In genomic region chr12:79295572-79295971, GRCh38 we compare ENCODE assay signal across 38 cellular contexts.
"Had no signal": no experiment of that assay in that cellular context is flagged by ENCODE, and none has a peak within 500 bp of the region (broad histone marks: within the 10 kb centered on the region; RNA-seq: fewer than 3 reads in every experiment).

No MANE protein-coding gene starts in this region.

- H3K9me3 ChIP-seq: adrenal gland, body of pancreas, breast epithelium had no signal

- FAIRE-seq: astrocyte, TTC549 had no signal

- DNase-seq: activated B cell treated with CpG ODN at 0.5 μM for 24 hours; activated CD4-positive, alpha-beta memory T cell treated with anti-CD3 and anti-CD28 coated beads for 36 hours; activated CD4-positive, alpha-beta T cell treated with anti-CD3 and anti-CD28 coated beads for 4 hours; activated CD4-positive, alpha-beta T cell treated with anti-CD3 and anti-CD28 coated beads, Interleukin-2, amount 10 ng/mL, durations not matched to agents 24 days and 14 days; activated CD4-positive, alpha-beta T cell treated with anti-CD3 and anti-CD28 coated beads, Interleukin-2, amount 50 U/mL, for 1 hour; activated CD4-positive, alpha-beta T cell treated with anti-CD3 and anti-CD28 coated beads, Interleukin-2, amount 50 U/mL, for 4 hours; activated CD4-positive, CD25-positive, alpha-beta regulatory T cell treated with anti-CD3 and anti-CD28 coated beads, Interleukin-2, amount 50 U/mL, for 72 hours; activated CD8-positive, alpha-beta memory T cell treated with anti-CD3 and anti-CD28 coated beads, Interleukin-2, amount 50 U/mL, for 4 hours; activated CD8-positive, alpha-beta T cell treated with anti-CD3 and anti-CD28 coated beads for 36 hours; activated effector memory CD4-positive, alpha-beta T cell treated with anti-CD3 and anti-CD28 coated beads, Interleukin-2, amount 50 U/mL, for 16 hours; activated gamma-delta T cell treated with Interleukin-2 at 50 U/mL for 16 hours; activated naive CD4-positive, alpha-beta T cell; activated naive CD4-positive, alpha-beta T cell treated with anti-CD3 and anti-CD28 coated beads for 36 hours; activated naive CD4-positive, alpha-beta T cell treated with anti-CD3 and anti-CD28 coated beads, Interleukin-2, amount 50 U/mL, for 16 hours; activated naive CD8-positive, alpha-beta T cell treated with anti-CD3 and anti-CD28 coated beads, Interleukin-2, amount 10 ng/mL, durations not matched to agents 7 days and 5 days; activated naive CD8-positive, alpha-beta T cell treated with anti-CD3 and anti-CD28 coated beads, Interleukin-2, amount 50 U/mL, for 24 hours; activated T-cell treated with anti-CD3 and anti-CD28 coated beads for 4 hours; activated T-cell treated with anti-CD3 and anti-CD28 coated beads, Interleukin-2, amount 50 U/mL, for 1 hour; activated T-cell treated with anti-CD3 and anti-CD28 coated beads, Interleukin-2, amount 50 U/mL, for 4 hours; activated T-cell treated with anti-CD3 and anti-CD28 coated beads, Interleukin-2, amount 50 U/mL, for 72 hours; adrenal gland; amniotic stem cell; aorta; body of pancreas; brain microvascular endothelial cell; central memory CD4-positive, alpha-beta T cell; T-helper 1 cell; T-helper 2 cell; T-helper 9 cell had no signal

- H3K36me3 ChIP-seq: adrenal gland, brain microvascular endothelial cell, breast epithelium had no signal

- H3K4me1 Mint-ChIP-seq: activated B cell treated with CpG ODN at 0.5 μM for 24 hours; activated CD4-positive, alpha-beta T cell treated with anti-CD3 and anti-CD28 coated beads, Interleukin-2, amount 10 ng/mL, durations not matched to agents 24 days and 14 days; activated naive CD8-positive, alpha-beta T cell treated with anti-CD3 and anti-CD28 coated beads, Interleukin-2, amount 10 ng/mL, durations not matched to agents 7 days and 5 days; activated naive CD8-positive, alpha-beta T cell treated with anti-CD3 and anti-CD28 coated beads, Interleukin-2, amount 50 U/mL, for 24 hours; activated T-helper 17 cell treated with anti-CD3 and anti-CD28 coated beads, Interleukin-2, amount 50 U/mL, for 72 hours had no signal

- H3K4me1 ChIP-seq: adrenal gland, body of pancreas, breast epithelium had no signal

- H3K27ac ChIP-seq: adrenal gland, body of pancreas, brain microvascular endothelial cell, breast epithelium, VCaP had no signal

- H3K36me3 Mint-ChIP-seq: activated CD4-positive, alpha-beta memory T cell treated with anti-CD3 and anti-CD28 coated beads for 36 hours; activated naive CD8-positive, alpha-beta T cell; activated naive CD8-positive, alpha-beta T cell treated with anti-CD3 and anti-CD28 coated beads, Interleukin-2, amount 10 ng/mL, durations not matched to agents 7 days and 5 days had no signal

- H3K4me3 ChIP-seq: adrenal gland, body of pancreas, breast epithelium had no signal

- H3K27ac Mint-ChIP-seq: activated B cell treated with CpG ODN at 0.5 μM for 24 hours; activated CD4-positive, alpha-beta memory T cell treated with anti-CD3 and anti-CD28 coated beads for 36 hours; activated CD4-positive, alpha-beta T cell treated with anti-CD3 and anti-CD28 coated beads, Interleukin-2, amount 10 ng/mL, durations not matched to agents 24 days and 14 days; activated CD8-positive, alpha-beta T cell treated with anti-CD3 and anti-CD28 coated beads for 36 hours; activated naive CD4-positive, alpha-beta T cell treated with anti-CD3 and anti-CD28 coated beads for 36 hours; activated naive CD8-positive, alpha-beta T cell; activated naive CD8-positive, alpha-beta T cell treated with anti-CD3 and anti-CD28 coated beads, Interleukin-2, amount 10 ng/mL, durations not matched to agents 7 days and 5 days; activated naive CD8-positive, alpha-beta T cell treated with anti-CD3 and anti-CD28 coated beads, Interleukin-2, amount 50 U/mL, for 24 hours; activated T-cell treated with anti-CD3 and anti-CD28 coated beads, Interleukin-2, amount 50 U/mL, for 72 hours; activated T-helper 1 cell treated with anti-CD3 and anti-CD28 coated beads, Interleukin-12 subunit alpha, Interleukin-12 subunit beta, Interleukin-2, Interleukin-4 antibody, amounts not matched to agents 30 ng/mL and 10 ng/mL and 1 ng/mL, durations not matched to agents 14 hours and 24 hours and 36 hours; activated T-helper 17 cell treated with anti-CD3 and anti-CD28 coated beads, Interleukin-2, amount 50 U/mL, for 72 hours; T-helper 1 cell treated with Interleukin-12 subunit alpha and Interleukin-12 subunit beta and Interleukin-4 antibody, amounts not matched to agents 30 μg/mL and 1 μg/mL, for 36 hours; T-helper 2 cell treated with Interferon-gamma antibody and Interleukin-4, amounts not matched to agents 5 μg/mL and 100 μg/mL, for 36 hours had no signal

- H3K27me3 ChIP-seq: adrenal gland, body of pancreas, brain microvascular endothelial cell, breast epithelium had no signal

- H3K4me3 Mint-ChIP-seq: activated B cell treated with CpG ODN at 0.5 μM for 24 hours; activated CD4-positive, alpha-beta memory T cell treated with anti-CD3 and anti-CD28 coated beads for 36 hours; activated CD4-positive, alpha-beta T cell treated with anti-CD3 and anti-CD28 coated beads, Interleukin-2, amount 10 ng/mL, durations not matched to agents 24 days and 14 days; activated CD8-positive, alpha-beta T cell treated with anti-CD3 and anti-CD28 coated beads for 36 hours; activated naive CD4-positive, alpha-beta T cell treated with anti-CD3 and anti-CD28 coated beads for 36 hours; activated naive CD8-positive, alpha-beta T cell; activated naive CD8-positive, alpha-beta T cell treated with anti-CD3 and anti-CD28 coated beads, Interleukin-2, amount 10 ng/mL, durations not matched to agents 7 days and 5 days; activated naive CD8-positive, alpha-beta T cell treated with anti-CD3 and anti-CD28 coated beads, Interleukin-2, amount 50 U/mL, for 24 hours; activated T-cell treated with anti-CD3 and anti-CD28 coated beads, Interleukin-2, amount 50 U/mL, for 4 hours; activated T-cell treated with anti-CD3 and anti-CD28 coated beads, Interleukin-2, amount 50 U/mL, for 72 hours; activated T-helper 1 cell treated with anti-CD3 and anti-CD28 coated beads, Interleukin-12 subunit alpha, Interleukin-12 subunit beta, Interleukin-2, Interleukin-4 antibody, amounts not matched to agents 30 ng/mL and 10 ng/mL and 1 ng/mL, durations not matched to agents 14 hours and 24 hours and 36 hours; activated T-helper 17 cell treated with anti-CD3 and anti-CD28 coated beads, Interleukin-2, amount 50 U/mL, for 72 hours; T-helper 1 cell treated with Interleukin-12 subunit alpha and Interleukin-12 subunit beta and Interleukin-4 antibody, amounts not matched to agents 30 μg/mL and 1 μg/mL, for 36 hours; T-helper 2 cell treated with Interferon-gamma antibody and Interleukin-4, amounts not matched to agents 5 μg/mL and 100 μg/mL, for 36 hours had no signal

- ATAC-seq: activated CD8-positive, alpha-beta T cell treated with anti-CD3 and anti-CD28 coated beads for 36 hours; activated naive CD8-positive, alpha-beta T cell treated with anti-CD3 and anti-CD28 coated beads, Interleukin-2, amount 50 U/mL, for 24 hours; activated T-cell treated with anti-CD3 and anti-CD28 coated beads, Interleukin-2, amount 50 U/mL, for 4 hours; activated T-cell treated with anti-CD3 and anti-CD28 coated beads, Interleukin-2, amount 50 U/mL, for 72 hours; activated T-helper 17 cell treated with anti-CD3 and anti-CD28 coated beads, Interleukin-2, amount 50 U/mL, for 72 hours; body of pancreas had no signal

- H3K9me3 Mint-ChIP-seq: activated B cell treated with CpG ODN at 0.5 μM for 24 hours; activated CD4-positive, alpha-beta T cell treated with anti-CD3 and anti-CD28 coated beads, Interleukin-2, amount 10 ng/mL, durations not matched to agents 24 days and 14 days; activated CD8-positive, alpha-beta T cell treated with anti-CD3 and anti-CD28 coated beads for 36 hours; activated naive CD4-positive, alpha-beta T cell treated with anti-CD3 and anti-CD28 coated beads for 36 hours; activated naive CD8-positive, alpha-beta T cell treated with anti-CD3 and anti-CD28 coated beads, Interleukin-2, amount 10 ng/mL, durations not matched to agents 7 days and 5 days; activated naive CD8-positive, alpha-beta T cell treated with anti-CD3 and anti-CD28 coated beads, Interleukin-2, amount 50 U/mL, for 24 hours; activated T-cell treated with anti-CD3 and anti-CD28 coated beads, Interleukin-2, amount 50 U/mL, for 72 hours; T-helper 1 cell treated with Interleukin-12 subunit alpha and Interleukin-12 subunit beta and Interleukin-4 antibody, amounts not matched to agents 30 μg/mL and 1 μg/mL, for 36 hours; T-helper 2 cell treated with Interferon-gamma antibody and Interleukin-4, amounts not matched to agents 5 μg/mL and 100 μg/mL, for 36 hours had no signal

- H3K27me3 Mint-ChIP-seq: activated B cell treated with CpG ODN at 0.5 μM for 24 hours; activated CD4-positive, alpha-beta memory T cell treated with anti-CD3 and anti-CD28 coated beads for 36 hours; activated CD4-positive, alpha-beta T cell treated with anti-CD3 and anti-CD28 coated beads, Interleukin-2, amount 10 ng/mL, durations not matched to agents 24 days and 14 days; activated CD8-positive, alpha-beta T cell treated with anti-CD3 and anti-CD28 coated beads for 36 hours; activated naive CD8-positive, alpha-beta T cell; activated naive CD8-positive, alpha-beta T cell treated with anti-CD3 and anti-CD28 coated beads, Interleukin-2, amount 10 ng/mL, durations not matched to agents 7 days and 5 days; activated naive CD8-positive, alpha-beta T cell treated with anti-CD3 and anti-CD28 coated beads, Interleukin-2, amount 50 U/mL, for 24 hours; activated T-helper 17 cell treated with anti-CD3 and anti-CD28 coated beads, Interleukin-2, amount 50 U/mL, for 72 hours had no signal
